In genomic region chr5:135584918-135585317, GRCh38 we compare ENCODE assay signal across 37 cellular contexts. TPM values are rescaled to one million over a fixed set of nuclear protein-coding genes. Genes with fewer than 3 reads are reported as not detected.
"Had no signal": no experiment of that assay in that cellular context is flagged by ENCODE, and none has a peak within 500 bp of the region (broad histone marks: within the 10 kb centered on the region; RNA-seq: fewer than 3 reads in every experiment).

No MANE protein-coding gene starts in this region.

- H3K9me3 Mint-ChIP-seq: activated B cell treated with CpG ODN at 0.5 μM for 24 hours; activated CD4-positive, alpha-beta memory T cell treated with anti-CD3 and anti-CD28 coated beads for 36 hours; activated CD4-positive, alpha-beta T cell treated with anti-CD3 and anti-CD28 coated beads, Interleukin-2, amount 10 ng/mL, durations not matched to agents 24 days and 14 days; activated CD8-positive, alpha-beta T cell treated with anti-CD3 and anti-CD28 coated beads for 36 hours; activated naive CD4-positive, alpha-beta T cell treated with anti-CD3 and anti-CD28 coated beads, Interleukin-2, amount 10 ng/mL, durations not matched to agents 7 days and 5 days; activated naive CD4-positive, alpha-beta T cell treated with anti-CD3 and anti-CD28 coated beads, Interleukin-2, amount 50 U/mL, for 24 hours; activated naive CD8-positive, alpha-beta T cell treated with anti-CD3 and anti-CD28 coated beads, Interleukin-2, amount 10 ng/mL, durations not matched to agents 7 days and 5 days; activated naive CD8-positive, alpha-beta T cell treated with anti-CD3 and anti-CD28 coated beads, Interleukin-2, amount 50 U/mL, for 24 hours; activated T-cell treated with anti-CD3 and anti-CD28 coated beads, Interleukin-2, amount 50 U/mL, for 4 hours; activated T-cell treated with anti-CD3 and anti-CD28 coated beads, Interleukin-2, amount 50 U/mL, for 72 hours; activated T-helper 1 cell treated with anti-CD3 and anti-CD28 coated beads, Interleukin-12 subunit alpha, Interleukin-12 subunit beta, Interleukin-2, Interleukin-4 antibody, amounts not matched to agents 30 ng/mL and 10 ng/mL and 1 ng/mL, durations not matched to agents 14 hours and 24 hours and 36 hours; activated T-helper 2 cell treated with anti-CD3 and anti-CD28 coated beads, Interferon-gamma antibody, Interleukin-2, Interleukin-4, amounts not matched to agents 10 μg/mL and 5 μg/mL and 100 μg/mL, durations not matched to agents 14 hours and 24 hours and 36 hours; brain; T-helper 1 cell treated with Interleukin-12 subunit alpha and Interleukin-12 subunit beta and Interleukin-4 antibody, amounts not matched to agents 30 μg/mL and 1 μg/mL, for 36 hours; T-helper 2 cell treated with Interferon-gamma antibody and Interleukin-4, amounts not matched to agents 5 μg/mL and 100 μg/mL, for 36 hours had no signal

- H3K27ac Mint-ChIP-seq: activated B cell treated with CpG ODN at 0.5 μM for 24 hours; activated CD4-positive, alpha-beta memory T cell treated with anti-CD3 and anti-CD28 coated beads for 36 hours; activated CD4-positive, alpha-beta T cell treated with anti-CD3 and anti-CD28 coated beads, Interleukin-2, amount 10 ng/mL, durations not matched to agents 24 days and 14 days; activated CD8-positive, alpha-beta T cell treated with anti-CD3 and anti-CD28 coated beads for 36 hours; activated naive CD4-positive, alpha-beta T cell treated with anti-CD3 and anti-CD28 coated beads, Interleukin-2, amount 10 ng/mL, durations not matched to agents 7 days and 5 days; activated naive CD4-positive, alpha-beta T cell treated with anti-CD3 and anti-CD28 coated beads, Interleukin-2, amount 50 U/mL, for 24 hours; activated naive CD8-positive, alpha-beta T cell; activated naive CD8-positive, alpha-beta T cell treated with anti-CD3 and anti-CD28 coated beads, Interleukin-2, amount 10 ng/mL, durations not matched to agents 7 days and 5 days; activated naive CD8-positive, alpha-beta T cell treated with anti-CD3 and anti-CD28 coated beads, Interleukin-2, amount 50 U/mL, for 24 hours; activated T-cell treated with anti-CD3 and anti-CD28 coated beads, Interleukin-2, amount 50 U/mL, for 72 hours; activated T-helper 1 cell treated with anti-CD3 and anti-CD28 coated beads, Interleukin-12 subunit alpha, Interleukin-12 subunit beta, Interleukin-2, Interleukin-4 antibody, amounts not matched to agents 30 ng/mL and 10 ng/mL and 1 ng/mL, durations not matched to agents 14 hours and 24 hours and 36 hours; activated T-helper 2 cell treated with anti-CD3 and anti-CD28 coated beads, Interferon-gamma antibody, Interleukin-2, Interleukin-4, amounts not matched to agents 10 μg/mL and 5 μg/mL and 100 μg/mL, durations not matched to agents 14 hours and 24 hours and 36 hours; brain; T-helper 1 cell treated with Interleukin-12 subunit alpha and Interleukin-12 subunit beta and Interleukin-4 antibody, amounts not matched to agents 30 μg/mL and 1 μg/mL, for 36 hours; T-helper 2 cell treated with Interferon-gamma antibody and Interleukin-4, amounts not matched to agents 5 μg/mL and 100 μg/mL, for 36 hours had no signal

- H3K9me3 ChIP-seq: ascending aorta had no signal

- H3K36me3 Mint-ChIP-seq: activated CD4-positive, alpha-beta memory T cell treated with anti-CD3 and anti-CD28 coated beads for 36 hours; activated naive CD4-positive, alpha-beta T cell treated with anti-CD3 and anti-CD28 coated beads, Interleukin-2, amount 10 ng/mL, durations not matched to agents 7 days and 5 days; activated naive CD4-positive, alpha-beta T cell treated with anti-CD3 and anti-CD28 coated beads, Interleukin-2, amount 50 U/mL, for 24 hours; activated naive CD8-positive, alpha-beta T cell; activated naive CD8-positive, alpha-beta T cell treated with anti-CD3 and anti-CD28 coated beads, Interleukin-2, amount 10 ng/mL, durations not matched to agents 7 days and 5 days; brain had no signal

- ATAC-seq: activated CD8-positive, alpha-beta T cell treated with anti-CD3 and anti-CD28 coated beads for 36 hours; activated naive CD8-positive, alpha-beta T cell treated with anti-CD3 and anti-CD28 coated beads, Interleukin-2, amount 50 U/mL, for 24 hours; activated T-cell treated with anti-CD3 and anti-CD28 coated beads, Interleukin-2, amount 50 U/mL, for 4 hours; activated T-cell treated with anti-CD3 and anti-CD28 coated beads, Interleukin-2, amount 50 U/mL, for 72 hours had no signal

- DNase-seq: activated B cell treated with CpG ODN at 0.5 μM for 24 hours; activated CD4-positive, alpha-beta memory T cell treated with anti-CD3 and anti-CD28 coated beads for 36 hours; activated CD4-positive, alpha-beta T cell treated with anti-CD3 and anti-CD28 coated beads for 4 hours; activated CD4-positive, alpha-beta T cell treated with anti-CD3 and anti-CD28 coated beads, Interleukin-2, amount 10 ng/mL, durations not matched to agents 24 days and 14 days; activated CD4-positive, alpha-beta T cell treated with anti-CD3 and anti-CD28 coated beads, Interleukin-2, amount 50 U/mL, for 1 hour; activated CD4-positive, alpha-beta T cell treated with anti-CD3 and anti-CD28 coated beads, Interleukin-2, amount 50 U/mL, for 4 hours; activated CD4-positive, CD25-positive, alpha-beta regulatory T cell treated with anti-CD3 and anti-CD28 coated beads, Interleukin-2, amount 50 U/mL, for 72 hours; activated CD8-positive, alpha-beta memory T cell treated with anti-CD3 and anti-CD28 coated beads, Interleukin-2, amount 50 U/mL, for 4 hours; activated CD8-positive, alpha-beta T cell treated with anti-CD3 and anti-CD28 coated beads for 36 hours; activated effector memory CD4-positive, alpha-beta T cell treated with Interleukin-2 at 50 U/mL for 16 hours; activated gamma-delta T cell; activated naive CD4-positive, alpha-beta T cell treated with anti-CD3 and anti-CD28 coated beads, Interleukin-2, amount 10 ng/mL, durations not matched to agents 7 days and 5 days; activated naive CD4-positive, alpha-beta T cell treated with Interleukin-2 at 50 U/mL for 16 hours; activated naive CD8-positive, alpha-beta T cell treated with anti-CD3 and anti-CD28 coated beads, Interleukin-2, amount 10 ng/mL, durations not matched to agents 7 days and 5 days; activated naive CD8-positive, alpha-beta T cell treated with anti-CD3 and anti-CD28 coated beads, Interleukin-2, amount 50 U/mL, for 24 hours; activated T-cell treated with anti-CD3 and anti-CD28 coated beads for 4 hours; activated T-cell treated with anti-CD3 and anti-CD28 coated beads, Interleukin-2, amount 50 U/mL, for 1 hour; activated T-cell treated with anti-CD3 and anti-CD28 coated beads, Interleukin-2, amount 50 U/mL, for 4 hours; activated T-cell treated with anti-CD3 and anti-CD28 coated beads, Interleukin-2, amount 50 U/mL, for 72 hours; amygdala; anterior cingulate cortex; central memory CD4-positive, alpha-beta T cell; T-helper 1 cell; T-helper 2 cell; T-helper 9 cell had no signal

- H3K4me1 ChIP-seq: ascending aorta had no signal

- H3K36me3 ChIP-seq: ascending aorta, cardiac muscle cell had no signal

- H3K27me3 ChIP-seq: ascending aorta had no signal

- H3K4me1 Mint-ChIP-seq: activated B cell treated with CpG ODN at 0.5 μM for 24 hours; activated CD4-positive, alpha-beta T cell treated with anti-CD3 and anti-CD28 coated beads, Interleukin-2, amount 10 ng/mL, durations not matched to agents 24 days and 14 days; activated naive CD4-positive, alpha-beta T cell treated with anti-CD3 and anti-CD28 coated beads, Interleukin-2, amount 10 ng/mL, durations not matched to agents 7 days and 5 days; activated naive CD4-positive, alpha-beta T cell treated with anti-CD3 and anti-CD28 coated beads, Interleukin-2, amount 50 U/mL, for 24 hours; activated naive CD8-positive, alpha-beta T cell treated with anti-CD3 and anti-CD28 coated beads, Interleukin-2, amount 10 ng/mL, durations not matched to agents 7 days and 5 days; activated naive CD8-positive, alpha-beta T cell treated with anti-CD3 and anti-CD28 coated beads, Interleukin-2, amount 50 U/mL, for 24 hours had no signal

- H3K4me3 Mint-ChIP-seq: activated B cell treated with CpG ODN at 0.5 μM for 24 hours; activated CD4-positive, alpha-beta memory T cell treated with anti-CD3 and anti-CD28 coated beads for 36 hours; activated CD4-positive, alpha-beta T cell treated with anti-CD3 and anti-CD28 coated beads, Interleukin-2, amount 10 ng/mL, durations not matched to agents 24 days and 14 days; activated CD8-positive, alpha-beta T cell treated with anti-CD3 and anti-CD28 coated beads for 36 hours; activated naive CD4-positive, alpha-beta T cell treated with anti-CD3 and anti-CD28 coated beads, Interleukin-2, amount 10 ng/mL, durations not matched to agents 7 days and 5 days; activated naive CD4-positive, alpha-beta T cell treated with anti-CD3 and anti-CD28 coated beads, Interleukin-2, amount 50 U/mL, for 24 hours; activated naive CD8-positive, alpha-beta T cell; activated naive CD8-positive, alpha-beta T cell treated with anti-CD3 and anti-CD28 coated beads, Interleukin-2, amount 10 ng/mL, durations not matched to agents 7 days and 5 days; activated naive CD8-positive, alpha-beta T cell treated with anti-CD3 and anti-CD28 coated beads, Interleukin-2, amount 50 U/mL, for 24 hours; activated T-cell treated with anti-CD3 and anti-CD28 coated beads, Interleukin-2, amount 50 U/mL, for 4 hours; activated T-cell treated with anti-CD3 and anti-CD28 coated beads, Interleukin-2, amount 50 U/mL, for 72 hours; activated T-helper 1 cell treated with anti-CD3 and anti-CD28 coated beads, Interleukin-12 subunit alpha, Interleukin-12 subunit beta, Interleukin-2, Interleukin-4 antibody, amounts not matched to agents 30 ng/mL and 10 ng/mL and 1 ng/mL, durations not matched to agents 14 hours and 24 hours and 36 hours; brain; T-helper 1 cell treated with Interleukin-12 subunit alpha and Interleukin-12 subunit beta and Interleukin-4 antibody, amounts not matched to agents 30 μg/mL and 1 μg/mL, for 36 hours; T-helper 2 cell treated with Interferon-gamma antibody and Interleukin-4, amounts not matched to agents 5 μg/mL and 100 μg/mL, for 36 hours had no signal

- H3K27ac ChIP-seq: ascending aorta, cardiac muscle cell, VCaP had no signal

- H3K4me3 ChIP-seq: ascending aorta, cardiac muscle cell had no signal

RNA-seq across cellular contexts. Expression of gene CXCL14, which starts 6.1 kb away (rescaled TPM):
- total RNA-seq: activated B cell treated with CpG ODN at 0.5 μM for 24 hours; activated CD4-positive, alpha-beta memory T cell treated with anti-CD3 and anti-CD28 coated beads for 36 hours; activated CD4-positive, alpha-beta T cell treated with anti-CD3 and anti-CD28 coated beads, Interleukin-2, amount 10 ng/mL, durations not matched to agents 24 days and 14 days; activated CD8-positive, alpha-beta memory T cell treated with anti-CD3 and anti-CD28 coated beads for 36 hours; activated CD8-positive, alpha-beta T cell treated with anti-CD3 and anti-CD28 coated beads for 36 hours; activated naive CD8-positive, alpha-beta T cell treated with anti-CD3 and anti-CD28 coated beads, Interleukin-2, amount 10 ng/mL, durations not matched to agents 7 days and 5 days; activated T-cell treated with anti-CD3 and anti-CD28 coated beads, Interleukin-2, amount 50 U/mL, for 4 hours; activated T-cell treated with anti-CD3 and anti-CD28 coated beads, Interleukin-2, amount 50 U/mL, for 72 hours; activated T-helper 1 cell treated with anti-CD3 and anti-CD28 coated beads, Interleukin-12 subunit alpha, Interleukin-12 subunit beta, Interleukin-2, Interleukin-4 antibody, amounts not matched to agents 30 ng/mL and 10 ng/mL and 1 ng/mL, durations not matched to agents 14 hours and 24 hours and 36 hours; activated T-helper 2 cell treated with anti-CD3 and anti-CD28 coated beads, Interferon-gamma antibody, Interleukin-2, Interleukin-4, amounts not matched to agents 10 μg/mL and 5 μg/mL and 100 μg/mL, durations not matched to agents 14 hours and 24 hours and 36 hours had no signal

RNA-seq across cellular contexts. Expression of gene NEUROG1, which starts 49.2 kb away (rescaled TPM):
- total RNA-seq: activated B cell treated with CpG ODN at 0.5 μM for 24 hours; activated CD4-positive, alpha-beta memory T cell treated with anti-CD3 and anti-CD28 coated beads for 36 hours; activated CD4-positive, alpha-beta T cell treated with anti-CD3 and anti-CD28 coated beads, Interleukin-2, amount 10 ng/mL, durations not matched to agents 24 days and 14 days; activated CD8-positive, alpha-beta memory T cell treated with anti-CD3 and anti-CD28 coated beads for 36 hours; activated CD8-positive, alpha-beta T cell treated with anti-CD3 and anti-CD28 coated beads for 36 hours; activated naive CD8-positive, alpha-beta T cell treated with anti-CD3 and anti-CD28 coated beads, Interleukin-2, amount 10 ng/mL, durations not matched to agents 7 days and 5 days; activated T-cell treated with anti-CD3 and anti-CD28 coated beads, Interleukin-2, amount 50 U/mL, for 4 hours; activated T-cell treated with anti-CD3 and anti-CD28 coated beads, Interleukin-2, amount 50 U/mL, for 72 hours; activated T-helper 1 cell treated with anti-CD3 and anti-CD28 coated beads, Interleukin-12 subunit alpha, Interleukin-12 subunit beta, Interleukin-2, Interleukin-4 antibody, amounts not matched to agents 30 ng/mL and 10 ng/mL and 1 ng/mL, durations not matched to agents 14 hours and 24 hours and 36 hours; activated T-helper 2 cell treated with anti-CD3 and anti-CD28 coated beads, Interferon-gamma antibody, Interleukin-2, Interleukin-4, amounts not matched to agents 10 μg/mL and 5 μg/mL and 100 μg/mL, durations not matched to agents 14 hours and 24 hours and 36 hours; ascending aorta; bronchial epithelial cell; cardiac muscle cell had no signal
